10 cellular contexts compared by ENCODE assay signal in the genomic region with DNA sequence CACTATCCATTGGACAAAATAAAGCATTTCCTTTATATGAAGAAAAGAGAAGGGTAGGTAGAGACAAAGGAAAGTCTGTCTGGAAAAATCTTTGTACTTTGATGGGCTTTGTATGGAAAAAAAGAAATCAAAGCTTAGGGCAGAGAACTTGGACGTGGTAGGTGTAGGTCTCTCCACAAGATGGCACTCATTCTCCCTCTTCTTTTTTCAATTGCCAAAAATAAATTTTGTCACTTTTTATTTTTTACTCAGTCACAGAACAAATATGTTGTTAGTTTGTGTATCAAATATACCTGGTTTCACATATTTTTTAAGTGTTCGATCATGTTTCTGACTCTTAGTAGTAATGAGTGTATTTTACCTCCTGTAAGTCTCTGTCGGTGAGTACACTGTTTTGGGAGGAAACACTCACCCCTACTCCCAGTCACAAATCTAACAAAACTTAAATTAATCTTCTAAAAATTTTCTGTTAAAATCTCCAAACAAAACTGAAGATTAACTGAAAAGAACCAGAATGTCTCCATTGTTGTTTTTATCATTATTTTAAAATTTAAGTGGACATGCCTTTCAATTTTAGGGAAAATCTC.
A peak's percentile ranks its signal among the peaks of the same experiment; 100 is the strongest.
DNase-seq lines count a peak whose midpoint lies in the region; ATAC-seq and TF ChIP-seq lines count a peak whose summit lies in the region.
"Had no signal": no experiment of that assay in that cellular context is flagged by ENCODE, and none has a peak within 500 bp of the region (broad histone marks: within the 10 kb centered on the region; RNA-seq: fewer than 3 reads in every experiment).

No MANE protein-coding gene starts in this region.

- H3K9ac ChIP-seq in endodermal cell (ENCODE audit: extremely low read depth, low read length, poor library complexity, severe bottlenecking), result no peak overlapping the region

- no peaks in the 10 kb centered on the region for H3K9me3 ChIP-seq in endodermal cell (ENCODE audit: control insufficient read depth, low read length)

- H3K27ac Mint-ChIP-seq in endodermal cell, result no peak overlapping the region
- no peak overlapping the region for H3K27ac Mint-ChIP-seq in activated T-helper 17 cell treated with anti-CD3 and anti-CD28 coated beads, Interleukin-2, amount 50 U/mL, for 72 hours
- H3K27ac Mint-ChIP-seq: naive thymus-derived CD8-positive, alpha-beta T cell had no signal

- H3K27me3 Mint-ChIP-seq in endodermal cell (ENCODE audit: insufficient read depth), result peaks cover 6% of the 10 kb centered on the region
- H3K27me3 Mint-ChIP-seq in activated T-helper 17 cell treated with anti-CD3 and anti-CD28 coated beads, Interleukin-2, amount 50 U/mL, for 72 hours, result no peaks in the 10 kb centered on the region

- WGBS in endodermal cell (ENCODE audit: insufficient coverage in 1 of 2, insufficient read length in 1 of 2), 2 experiments, result 51% methylated on average over 3 of the region's 3 CpGs; no CpG with 5 or more reads in 1 of the 2 experiments

- TF ChIP-seq CTCF in endodermal cell (conservative IDR thresholded peaks at IDR 0.05), result peak; percentile 86

- no peaks in the 10 kb centered on the region for H3K9me3 Mint-ChIP-seq in endodermal cell
- peaks cover 4% of the 10 kb centered on the region for H3K9me3 Mint-ChIP-seq in activated T-helper 17 cell treated with anti-CD3 and anti-CD28 coated beads, Interleukin-2, amount 50 U/mL, for 72 hours

- ATAC-seq in activated T-helper 17 cell treated with anti-CD3 and anti-CD28 coated beads, Interleukin-2, amount 50 U/mL, for 72 hours (replicated peaks), result no peak
- ATAC-seq: naive thymus-derived CD8-positive, alpha-beta T cell had no signal

- no peak overlapping the region for H3K4me3 Mint-ChIP-seq in endodermal cell
- no peak overlapping the region for H3K4me3 Mint-ChIP-seq in activated T-helper 17 cell treated with anti-CD3 and anti-CD28 coated beads, Interleukin-2, amount 50 U/mL, for 72 hours
- H3K4me3 Mint-ChIP-seq: naive thymus-derived CD8-positive, alpha-beta T cell had no signal

- no peaks in the 10 kb centered on the region for H3K4me1 ChIP-seq in endodermal cell (ENCODE audit: control insufficient read depth, insufficient read depth, low read length)

- peak; percentile 2 for DNase-seq in NCI-H748 (lab: John Stamatoyannopoulos, UW; ENCODE audit: unreplicated experiment)
- no peak for DNase-seq in NCI-H748 treated with DMSO at 0.1 percent for 48 hours (lab: John Stamatoyannopoulos, UW)
- peak; percentile 43 for DNase-seq in NCI-H146 (lab: John Stamatoyannopoulos, UW)
- DNase-seq in endodermal cell, result no peak
- peak; percentile 15 for DNase-seq in renal cortical epithelial cell (ENCODE audit: low read depth)
- DNase-seq in NCI-H1436 treated with DMSO at 0.1 percent for 48 hours (lab: John Stamatoyannopoulos, UW), result no peak
- no peak for DNase-seq in DMS153 (lab: John Stamatoyannopoulos, UW)
- DNase-seq: KG1; naive thymus-derived CD8-positive, alpha-beta T cell had no signal

- no peak overlapping the region for H3K27ac ChIP-seq in endodermal cell (ENCODE audit: low read depth, low read length)

- peaks cover 8% of the 10 kb centered on the region for H3K4me1 Mint-ChIP-seq in endodermal cell
- no peaks in the 10 kb centered on the region for H3K4me1 Mint-ChIP-seq in activated T-helper 17 cell treated with anti-CD3 and anti-CD28 coated beads, Interleukin-2, amount 50 U/mL, for 72 hours
- H3K4me1 Mint-ChIP-seq: naive thymus-derived CD8-positive, alpha-beta T cell had no signal

- H3K4me3 ChIP-seq in endodermal cell (ENCODE audit: low read length), result no peak overlapping the region

- no peaks in the 10 kb centered on the region for H3K36me3 ChIP-seq in endodermal cell (ENCODE audit: control insufficient read depth, insufficient read depth, low read length)

- no peaks in the 10 kb centered on the region for H3K27me3 ChIP-seq in endodermal cell (ENCODE audit: control insufficient read depth, insufficient read depth, low read length, poor library complexity, severe bottlenecking)

- H3K36me3 Mint-ChIP-seq in endodermal cell (ENCODE audit: low read depth), result no peaks in the 10 kb centered on the region
- no peaks in the 10 kb centered on the region for H3K36me3 Mint-ChIP-seq in activated T-helper 17 cell treated with anti-CD3 and anti-CD28 coated beads, Interleukin-2, amount 50 U/mL, for 72 hours (ENCODE audit: low read depth)
- H3K36me3 Mint-ChIP-seq: naive thymus-derived CD8-positive, alpha-beta T cell had no signal

Comparison
In these comparisons a context has a peak if more than half of its experiments do, and no peak if none do; other contexts are left out.
1. DNase-seq: peak in NCI-H748 (single experiment), NCI-H146 (single experiment) and renal cortical epithelial cell (single experiment); none in NCI-H748 treated with DMSO at 0.1 percent for 48 hours (single experiment), endodermal cell (single experiment), NCI-H1436 treated with DMSO at 0.1 percent for 48 hours (single experiment) and DMS153 (single experiment).